1 cellular context compared by ENCODE assay signal in the genomic region with DNA sequence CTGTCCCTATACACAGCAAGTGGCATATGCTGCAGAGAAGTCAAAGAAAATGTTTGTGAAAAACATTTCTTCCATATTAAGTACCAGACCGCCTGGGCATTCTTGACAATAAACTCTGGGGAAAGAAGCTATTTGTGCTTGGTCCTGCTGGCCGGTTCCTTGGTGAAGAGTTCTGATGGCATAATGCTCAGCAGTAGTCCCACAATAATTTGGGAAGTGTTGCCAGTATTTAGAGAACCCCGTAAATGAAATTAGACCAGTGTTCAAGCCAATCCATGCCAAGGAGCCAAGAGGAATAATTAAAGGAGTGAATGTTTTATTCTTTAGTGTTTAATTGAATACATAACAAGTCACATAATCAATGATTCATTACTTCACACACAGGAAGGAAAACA.
TF ChIP-seq lines count a peak whose summit lies in the region.

No MANE protein-coding gene starts in this region.

TF ChIP-seq in IMR-90, 13 proteins besides CTCF, POLR2A, EP300 and RAD21 (continued from another document):
- TF ChIP-seq, protein P1, sequence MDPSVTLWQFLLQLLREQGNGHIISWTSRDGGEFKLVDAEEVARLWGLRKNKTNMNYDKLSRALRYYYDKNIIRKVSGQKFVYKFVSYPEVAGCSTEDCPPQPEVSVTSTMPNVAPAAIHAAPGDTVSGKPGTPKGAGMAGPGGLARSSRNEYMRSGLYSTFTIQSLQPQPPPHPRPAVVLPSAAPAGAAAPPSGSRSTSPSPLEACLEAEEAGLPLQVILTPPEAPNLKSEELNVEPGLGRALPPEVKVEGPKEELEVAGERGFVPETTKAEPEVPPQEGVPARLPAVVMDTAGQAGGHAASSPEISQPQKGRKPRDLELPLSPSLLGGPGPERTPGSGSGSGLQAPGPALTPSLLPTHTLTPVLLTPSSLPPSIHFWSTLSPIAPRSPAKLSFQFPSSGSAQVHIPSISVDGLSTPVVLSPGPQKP (IDR thresholded peaks at IDR 0.05; ENCODE audit: borderline replicate concordance, low read depth, low read length) = no peak
- TF ChIP-seq CHD1 (IDR thresholded peaks at IDR 0.05; ENCODE audit: low read depth, low read length) (no peak), FOS (IDR thresholded peaks at IDR 0.05; ENCODE audit: low read depth, low read length) (no peak), RCOR1 (IDR thresholded peaks at IDR 0.05; ENCODE audit: insufficient replicate concordance, low read length) (no peak), NFE2L2 (IDR thresholded peaks at IDR 0.05; ENCODE audit: low read depth, low read length) (no peak), MAZ (IDR thresholded peaks at IDR 0.05; ENCODE audit: borderline replicate concordance, low read depth, low read length) (no peak)
